8 cellular contexts compared by ENCODE assay signal in genomic region chr2:9423100-9423921, GRCh38. TPM values are rescaled to one million over a fixed set of nuclear protein-coding genes. Genes with fewer than 3 reads are reported as not detected.
DNase-seq lines count a peak whose midpoint lies in the region; ATAC-seq and TF ChIP-seq lines count a peak whose summit lies in the region.

CPSF3 (plus strand) TSS chr2:9423654; CDS start chr2:9423774, 120 bp downstream.
A gene with protein sequence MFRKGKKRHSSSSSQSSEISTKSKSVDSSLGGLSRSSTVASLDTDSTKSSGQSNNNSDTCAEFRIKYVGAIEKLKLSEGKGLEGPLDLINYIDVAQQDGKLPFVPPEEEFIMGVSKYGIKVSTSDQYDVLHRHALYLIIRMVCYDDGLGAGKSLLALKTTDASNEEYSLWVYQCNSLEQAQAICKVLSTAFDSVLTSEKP (minus strand): TSS chr2:9423528. CDS start chr2:9418697, 4,831 bp downstream.

- H3K27me3 Mint-ChIP-seq in activated B cell treated with CpG ODN at 0.5 μM for 24 hours = no peaks in the 10 kb centered on the region
- peaks cover 2 to 9% (median 8%) of the 10 kb centered on the region in 3 donors for H3K27me3 Mint-ChIP-seq in immature natural killer cell (ENCODE audit: low read depth in 3 of 3)

- POLR2A ChIA-PET in activated B cell treated with CpG ODN at 0.5 μM for 24 hours (lab: Charles Lee) = interaction anchor here (0.9 to 2.5 kb wide), 5 partner anchors 28 to 1732 kb away, joined by 3 to 27 read pairs (median 6); partner anchors contain the start of genes ADAM17, TAF1B and YWHAQ

- H3K9me3 ChIP-seq in spleen = no peaks in the 10 kb centered on the region

- peak within 1 kb of the TSS; percentile 67 to 97 (median 88) for H3K4me3 ChIP-seq in spleen

- peak; percentile 75 for TF ChIP-seq POLR2A in GM18951 (IDR thresholded peaks at IDR 0.05; ENCODE audit: extremely low read depth, insufficient read depth, insufficient read length)
- peak in 1 of 3 donors; percentile 24 for TF ChIP-seq POLR2A in spleen (IDR thresholded peaks at IDR 0.05)

- peaks cover 18 to 67% (median 38%) of the 10 kb centered on the region in 6 donors for H3K4me1 ChIP-seq in spleen

- TF ChIP-seq CTCF in activated B cell treated with CpG ODN at 0.5 μM for 24 hours (IDR thresholded peaks at IDR 0.05) (no peak), spleen (IDR thresholded peaks at IDR 0.05 in 8 of 11, conservative IDR thresholded peaks at IDR 0.05 in 3 of 11) (peak in 5 of 11 experiments; percentile 20 to 53 (median 39))

- H3K36me3 ChIP-seq in spleen = peaks cover 0 to 5% (median under 1%) of the 10 kb centered on the region in 6 donors

- no peaks in the 10 kb centered on the region for H3K27me3 ChIP-seq in spleen (replicated peaks in 1 of 7)

- peak within 1 kb of the TSS; percentile 91 for H3K27ac Mint-ChIP-seq in activated B cell treated with CpG ODN at 0.5 μM for 24 hours
- H3K27ac Mint-ChIP-seq in immature natural killer cell = peak within 1 kb of the TSS in 5 of 6 donors; percentile 86 to 92 (median 90)

- CTCF ChIA-PET in activated B cell treated with CpG ODN at 0.5 μM for 24 hours (lab: Charles Lee) = no interaction called here

- 1% methylated on average over 38 to 91 of the region's 91 CpGs for WGBS in spleen, 5 donors

- H3K27ac ChIP-seq in caudate nucleus (ENCODE audit: low read depth, low read length) = peak within 1 kb of the TSS; percentile 90
- peak within 1 kb of the TSS; percentile 69 to 96 (median 92) for H3K27ac ChIP-seq in spleen

- intact Hi-C loops in activated B cell treated with CpG ODN at 0.5 μM for 24 hours (cut with micrococcal nuclease) = loop anchor here (1.0 to 10.0 kb wide), 9 partner anchors 51 to 1921 kb away; partner anchors contain the start of genes ADAM17, IAH1, KIDINS220 and MBOAT2
- intact Hi-C loops in spleen (cut with DNase I; ENCODE audit: low total_unique reads) = no loop called here

- H3K4me3 Mint-ChIP-seq in activated B cell treated with CpG ODN at 0.5 μM for 24 hours = no peak within 1 kb of the TSS
- peak within 1 kb of the TSS in 2 of 5 donors; percentile 89 to 92 for H3K4me3 Mint-ChIP-seq in immature natural killer cell

- H3K4me1 Mint-ChIP-seq in activated B cell treated with CpG ODN at 0.5 μM for 24 hours = peaks cover 22% of the 10 kb centered on the region
- H3K4me1 Mint-ChIP-seq in immature natural killer cell = peaks cover 33 to 40% of the 10 kb centered on the region in 2 donors

- ATAC-seq in HG03196 (IDR thresholded peaks at IDR 0.05; ENCODE audit: unreplicated experiment) (peak; percentile 74), activated B cell treated with CpG ODN at 0.5 μM for 24 hours (ENCODE audit: low read depth) (peak; percentile 86)

- in situ Hi-C loops in GM18951 (cut with MboI; ENCODE audit: low sequenced_read_pairs, unreplicated experiment) = no loop called here

- H3K36me3 Mint-ChIP-seq in activated B cell treated with CpG ODN at 0.5 μM for 24 hours (ENCODE audit: low read depth) (peaks cover 11% of the 10 kb centered on the region), immature natural killer cell (peaks cover 0 to 2% (median 0%) of the 10 kb centered on the region in 3 donors)

- peak; percentile 100 for DNase-seq in AG08395 (ENCODE audit: low spot score)
- peak; percentile 100 for DNase-seq in NCI-H345 (lab: John Stamatoyannopoulos, UW)
- DNase-seq in activated B cell treated with CpG ODN at 0.5 μM for 24 hours = peak; percentile 96
- DNase-seq in caudate nucleus (lab: John Stamatoyannopoulos, UW) = peak; percentile 55 to 99 (median 96)
- DNase-seq in immature natural killer cell = peak; percentile 98
- DNase-seq in spleen = peak; percentile 98

- no peaks in the 10 kb centered on the region for H3K9me3 Mint-ChIP-seq in activated B cell treated with CpG ODN at 0.5 μM for 24 hours
- no peaks in the 10 kb centered on the region for H3K9me3 Mint-ChIP-seq in immature natural killer cell

RNA-seq across cellular contexts. Expression of gene CPSF3, which starts in this region (rescaled TPM):
- total RNA-seq in activated B cell treated with CpG ODN at 0.5 μM for 24 hours = 44.0 and 44.6 TPM in 2 replicates
- polyA plus RNA-seq in immature natural killer cell = 10 to 100 TPM; 22.1 to 48.0 (median 35.2) TPM
- total RNA-seq in spleen = 10 to 100 TPM; 21.5 to 35.8 (median 28.2) TPM
- polyA plus RNA-seq in spleen = 10 to 100 TPM; 18.9 to 24.0 (median 19.1) TPM

RNA-seq across cellular contexts. Expression of the second gene that starts in this region (rescaled TPM):
- total RNA-seq in activated B cell treated with CpG ODN at 0.5 μM for 24 hours (39.6 and 40.5 TPM in 2 replicates), spleen (10 to 100 TPM; 24.0 to 54.9 (median 51.0) TPM)
- polyA plus RNA-seq in immature natural killer cell (100 to 1,000 TPM; 157 to 212 (median 204) TPM), spleen (10 to 100 TPM; 66.7 to 79.4 (median 76.0) TPM)

Comparison
In these comparisons a context has a peak if more than half of its experiments do, and no peak if none do; other contexts are left out.
1. Peak in every context shown above with its lines: DNase-seq, ATAC-seq, H3K4me3 ChIP-seq and H3K27ac ChIP-seq.